In genomic region chr10:12717981-12718707, GRCh38 we compare ENCODE assay signal across 18 cellular contexts.
DNase-seq lines count a peak whose midpoint lies in the region; TF ChIP-seq lines count a peak whose summit lies in the region.
"Had no signal": no experiment of that assay in that cellular context is flagged by ENCODE, and none has a peak within 500 bp of the region (broad histone marks: within the 10 kb centered on the region; RNA-seq: fewer than 3 reads in every experiment).

No MANE protein-coding gene starts in this region.

- H3K27ac Mint-ChIP-seq in MCF 10A (ENCODE audit: low read depth, unreplicated experiment) (peak overlapping the region; percentile 79), brain (no peak overlapping the region)
- H3K27ac Mint-ChIP-seq: B cell; immature natural killer cell; stimulated activated naive CD8-positive, alpha-beta T cell treated with anti-CD3 and anti-CD28 coated beads, Interleukin-15, amount 100 ng/mL, for 72 hours had no signal

- H3K4me3 ChIP-seq in breast epithelium: no peak overlapping the region
- no peak overlapping the region for H3K4me3 ChIP-seq in tibial artery
- H3K4me3 ChIP-seq: SK-N-MC had no signal

- peak; percentile 83 for DNase-seq in MCF 10A (ENCODE audit: unreplicated experiment)
- DNase-seq in breast epithelium (ENCODE audit: low spot score in 2 of 2): no peak
- DNase-seq in iris pigment epithelial cell (ENCODE audit: low read depth): peak; percentile 64
- no peak for DNase-seq in tibial artery
- no peak for DNase-seq in ecto neural progenitor cell (ENCODE audit: low spot score)
- no peak for DNase-seq in NCI-H1930 (lab: John Stamatoyannopoulos, UW)
- DNase-seq in activated CD8-positive, alpha-beta memory T cell treated with anti-CD3 and anti-CD28 coated beads for 24 hours: no peak
- DNase-seq: activated CD4-positive, alpha-beta T cell treated with anti-CD3 and anti-CD28 coated beads for 4 hours; activated naive CD4-positive, alpha-beta T cell treated with Interleukin-2 at 50 U/mL for 16 hours; effector memory CD4-positive, alpha-beta T cell; GF-D8; immature natural killer cell; stimulated activated CD4-positive, alpha-beta T cell treated with anti-CD3 and anti-CD28 coated beads, Interleukin-1b, Interleukin-23, amount 100 ng/mL, for 48 hours; stimulated activated naive CD8-positive, alpha-beta T cell treated with anti-CD3 and anti-CD28 coated beads, Interleukin-15, amount 100 ng/mL, for 72 hours had no signal

- no peaks in the 10 kb centered on the region for H3K9me3 ChIP-seq in breast epithelium
- H3K9me3 ChIP-seq in tibial artery: no peaks in the 10 kb centered on the region

- BruUV-seq in MCF 10A (replicated peaks; lab: Mats Ljungman, UMichigan): no TSS peak

- H3K27ac ChIP-seq in breast epithelium: no peak overlapping the region
- H3K27ac ChIP-seq in tibial artery: no peak overlapping the region
- H3K27ac ChIP-seq: KMS-11, SK-N-MC had no signal

- TF ChIP-seq POLR2A in breast epithelium (IDR thresholded peaks at IDR 0.05): no peak

- POLR2A ChIA-PET in MCF 10A (lab: Yijun Ruan, JAX): interaction anchor here (0.9 to 1.7 kb wide), 6 partner anchors 10 to 381 kb away, joined by 3 to 8 read pairs (median 5); partner anchors contain the start of gene OPTN

- no peaks in the 10 kb centered on the region for H3K36me3 ChIP-seq in breast epithelium
- H3K36me3 ChIP-seq in tibial artery: no peaks in the 10 kb centered on the region

- peaks cover 0 to 11% of the 10 kb centered on the region in 2 donors for H3K4me1 ChIP-seq in breast epithelium
- H3K4me1 ChIP-seq in tibial artery: peaks cover 0 to 32% (median 23%) of the 10 kb centered on the region in 4 donors

- TF ChIP-seq CTCF in MCF 10A (IDR thresholded peaks at IDR 0.05; ENCODE audit: unreplicated experiment) (peak; percentile 39), breast epithelium (IDR thresholded peaks at IDR 0.05) (no peak), brain (conservative IDR thresholded peaks at IDR 0.05) (peak; percentile 48 to 49), tibial artery (IDR thresholded peaks at IDR 0.05) (peak; percentile 17 to 25)

- H3K36me3 Mint-ChIP-seq in MCF 10A (ENCODE audit: insufficient read depth, unreplicated experiment) (no peaks in the 10 kb centered on the region), brain (peaks cover 17% of the 10 kb centered on the region)

- no peaks in the 10 kb centered on the region for H3K27me3 ChIP-seq in breast epithelium
- H3K27me3 ChIP-seq in tibial artery: no peaks in the 10 kb centered on the region

- peak overlapping the region; percentile 26 for H3K4me3 Mint-ChIP-seq in MCF 10A (ENCODE audit: unreplicated experiment)
- no peak overlapping the region for H3K4me3 Mint-ChIP-seq in brain
- H3K4me3 Mint-ChIP-seq: B cell; immature natural killer cell; stimulated activated naive CD8-positive, alpha-beta T cell treated with anti-CD3 and anti-CD28 coated beads, Interleukin-15, amount 100 ng/mL, for 72 hours had no signal

- CTCF ChIA-PET in MCF 10A (lab: Yijun Ruan, JAX): interaction anchor here (0.5 to 3.5 kb wide), 18 partner anchors 11 to 503 kb away, joined by 3 to 21 read pairs (median 4); no protein-coding TSS in a partner anchor

- intact Hi-C loops in MCF 10A (cut with micrococcal nuclease) (loop anchor here (1.0 kb wide), 3 partner anchors 184 to 381 kb away; no protein-coding TSS in a partner anchor), breast epithelium (cut with DNase I; ENCODE audit: low total_unique reads) (no loop called here), tibial artery (cut with DNase I; ENCODE audit: low total_unique reads) (loop anchor here (10.0 kb wide), 1 partner anchor 357 kb away; no protein-coding TSS in a partner anchor)

- H3K27me3 Mint-ChIP-seq in MCF 10A (ENCODE audit: insufficient read depth, unreplicated experiment) (no peaks in the 10 kb centered on the region), brain (peaks cover 3% of the 10 kb centered on the region)
- H3K27me3 Mint-ChIP-seq: B cell; stimulated activated naive CD8-positive, alpha-beta T cell treated with anti-CD3 and anti-CD28 coated beads, Interleukin-15, amount 100 ng/mL, for 72 hours had no signal

- no peaks in the 10 kb centered on the region for H3K9me3 Mint-ChIP-seq in MCF 10A (ENCODE audit: unreplicated experiment)
- peaks cover 0 to 15% (median 9%) of the 10 kb centered on the region in 5 experiments for H3K9me3 Mint-ChIP-seq in brain
- H3K9me3 Mint-ChIP-seq: immature natural killer cell; stimulated activated naive CD8-positive, alpha-beta T cell treated with anti-CD3 and anti-CD28 coated beads, Interleukin-15, amount 100 ng/mL, for 72 hours had no signal

- H3K4me1 Mint-ChIP-seq in MCF 10A (ENCODE audit: insufficient read depth, unreplicated experiment) (peaks cover 26% of the 10 kb centered on the region), brain (peaks cover 34% of the 10 kb centered on the region)
- H3K4me1 Mint-ChIP-seq: B cell had no signal

Comparison
In these comparisons a context has a peak if more than half of its experiments do, and no peak if none do; other contexts are left out.
1. DNase-seq: peak in MCF 10A (single experiment) and iris pigment epithelial cell (single experiment); none in breast epithelium (0 of 2), tibial artery (0 of 2), ecto neural progenitor cell (single experiment), NCI-H1930 (0 of 2) and activated CD8-positive, alpha-beta memory T cell treated with anti-CD3 and anti-CD28 coated beads for 24 hours (single experiment).
2. CTCF ChIP-seq: peak in MCF 10A (single experiment), brain (2 of 2) and tibial artery (2 of 2); none in breast epithelium (0 of 3).